8 cellular contexts compared by ENCODE assay signal in genomic region chr2:148645925-148646559, GRCh38. TPM values are rescaled to one million over a fixed set of nuclear protein-coding genes. Genes with fewer than 3 reads are reported as not detected.
DNase-seq lines count a peak whose midpoint lies in the region; ATAC-seq and TF ChIP-seq lines count a peak whose summit lies in the region.

No MANE protein-coding gene starts in this region.

- ATAC-seq in natural killer cell treated with Interleukin-12 subunit alpha and Interleukin-12 subunit beta and Interleukin-15 and Interleukin-18, amount 100 ng/mL, for 72 hours = peak; percentile 64 to 65

- TF ChIP-seq CTCF in Caco-2 (IDR thresholded peaks at IDR 0.05; ENCODE audit: insufficient read depth in 1 of 2, low read depth in 1 of 2, low read length in 1 of 2, severe bottlenecking in 1 of 2, unreplicated experiment in 1 of 2) = no peak
- TF ChIP-seq CTCF in GM20000 (IDR thresholded peaks at IDR 0.05; ENCODE audit: extremely low read depth, missing control alignments) = no peak

- peak overlapping the region; percentile 58 for H3K4me3 ChIP-seq in Caco-2 (ENCODE audit: low read depth, low read length)

- POLR2A ChIA-PET in Caco-2 (lab: Charles Lee) = interaction anchor here (0.6 kb wide), 1 partner anchor 719 kb away, joined by 3 read pairs; no protein-coding TSS in a partner anchor

- H3K36me3 Mint-ChIP-seq in Caco-2 (ENCODE audit: insufficient read depth, unreplicated experiment) = peaks cover 16% of the 10 kb centered on the region
- no peaks in the 10 kb centered on the region for H3K36me3 Mint-ChIP-seq in natural killer cell treated with Interleukin-12 subunit alpha and Interleukin-12 subunit beta and Interleukin-15 and Interleukin-18, amount 100 ng/mL, for 72 hours

- peaks cover 24% of the 10 kb centered on the region for H3K4me1 Mint-ChIP-seq in Caco-2 (ENCODE audit: low read depth, unreplicated experiment)
- H3K4me1 Mint-ChIP-seq in natural killer cell treated with Interleukin-12 subunit alpha and Interleukin-12 subunit beta and Interleukin-15 and Interleukin-18, amount 100 ng/mL, for 72 hours (ENCODE audit: low read depth in 2 of 2) = peaks cover 37 to 38% of the 10 kb centered on the region in 2 donors

- peak overlapping the region; percentile 99 for H3K27ac Mint-ChIP-seq in Caco-2 (ENCODE audit: unreplicated experiment)
- peak overlapping the region; percentile 86 to 96 for H3K27ac Mint-ChIP-seq in natural killer cell treated with Interleukin-12 subunit alpha and Interleukin-12 subunit beta and Interleukin-15 and Interleukin-18, amount 100 ng/mL, for 72 hours

- intact Hi-C loops in Caco-2 (cut with micrococcal nuclease; ENCODE audit: unreplicated experiment) = loop anchor here (1.0 to 10.0 kb wide), 5 partner anchors 32 to 721 kb away; partner anchors contain the start of genes KIF5C, MBD5 and ORC4

- DNase-seq in Caco-2 = peak; percentile 73 to 79
- DNase-seq in GM20000 (ENCODE audit: low spot score) = peak; percentile 75
- DNase-seq in HPDE6-E6E7 (ENCODE audit: extremely low spot score) = peak; percentile 58
- DNase-seq in NOMO-1 treated with dmso at 0.1 percent for 144 hours (lab: John Stamatoyannopoulos, UW; ENCODE audit: unreplicated experiment) = peak; percentile 72
- peak; percentile 45 for DNase-seq in activated T-helper 1 cell treated with Interleukin-2 at 50 U/mL for 16 hours (ENCODE audit: low read depth)
- DNase-seq in fibroblast of gingiva (ENCODE audit: low read depth) = peak; percentile 84
- DNase-seq in natural killer cell treated with Interleukin-12 subunit alpha and Interleukin-12 subunit beta and Interleukin-15 and Interleukin-18, amount 100 ng/mL, for 72 hours (ENCODE audit: low spot score) = peak; percentile 76
- peak; percentile 81 for DNase-seq in stromal cell of bone marrow (ENCODE audit: low read depth)

- TSS peak; percentile 44 for BruUV-seq in Caco-2 (replicated peaks; lab: Mats Ljungman, UMichigan)

- no peaks in the 10 kb centered on the region for H3K9me3 ChIP-seq in Caco-2

- no peaks in the 10 kb centered on the region for H3K27me3 Mint-ChIP-seq in Caco-2 (ENCODE audit: insufficient read depth, unreplicated experiment)
- H3K27me3 Mint-ChIP-seq in natural killer cell treated with Interleukin-12 subunit alpha and Interleukin-12 subunit beta and Interleukin-15 and Interleukin-18, amount 100 ng/mL, for 72 hours = peaks cover 11 to 14% of the 10 kb centered on the region in 2 donors

- peak overlapping the region; percentile 97 for H3K4me3 Mint-ChIP-seq in Caco-2 (ENCODE audit: unreplicated experiment)
- H3K4me3 Mint-ChIP-seq in natural killer cell treated with Interleukin-12 subunit alpha and Interleukin-12 subunit beta and Interleukin-15 and Interleukin-18, amount 100 ng/mL, for 72 hours = peak overlapping the region; percentile 90

- no peaks in the 10 kb centered on the region for H3K36me3 ChIP-seq in Caco-2 (ENCODE audit: control insufficient read depth, insufficient read depth, low read length)

- no peaks in the 10 kb centered on the region for H3K4me1 ChIP-seq in Caco-2

- H3K27me3 ChIP-seq in Caco-2 (replicated peaks; ENCODE audit: control insufficient read depth, insufficient read depth, low read length) = no peaks in the 10 kb centered on the region

- no peaks in the 10 kb centered on the region for H3K9me3 Mint-ChIP-seq in Caco-2 (ENCODE audit: unreplicated experiment)
- H3K9me3 Mint-ChIP-seq in natural killer cell treated with Interleukin-12 subunit alpha and Interleukin-12 subunit beta and Interleukin-15 and Interleukin-18, amount 100 ng/mL, for 72 hours = no peaks in the 10 kb centered on the region

- CTCF ChIA-PET in Caco-2 (lab: Charles Lee) = interaction anchor here (0.6 to 1.4 kb wide), 2 partner anchors 137 to 625 kb away, joined by 3 read pairs; partner anchors contain the start of genes MBD5 and ORC4

RNA-seq across cellular contexts. Expression of gene EPC2, which starts 1.5 kb away (rescaled TPM):
- 27.7 and 32.0 TPM in 2 replicates for total RNA-seq in Caco-2 (2022)
- total RNA-seq in natural killer cell treated with Interleukin-12 subunit alpha and Interleukin-12 subunit beta and Interleukin-15 and Interleukin-18, amount 100 ng/mL, for 72 hours = 10 to 100 TPM; 27.1 to 33.1 TPM

Comparison
In these comparisons a context has a peak if more than half of its experiments do, and no peak if none do; other contexts are left out.
1. Peak in every context shown above with its lines: DNase-seq, ATAC-seq and H3K4me3 ChIP-seq.